In genomic region chr16:15970743-15971434, GRCh38 we compare ENCODE assay signal across 21 cellular contexts. TPM values are rescaled to one million over a fixed set of nuclear protein-coding genes. Genes with fewer than 3 reads are reported as not detected.
DNase-seq lines count a peak whose midpoint lies in the region; ATAC-seq, FAIRE-seq and TF ChIP-seq lines count a peak whose summit lies in the region.
"Had no signal": no experiment of that assay in that cellular context is flagged by ENCODE, and none has a peak within 500 bp of the region (broad histone marks: within the 10 kb centered on the region; RNA-seq: fewer than 3 reads in every experiment).

No MANE protein-coding gene starts in this region.

- TF ChIP-seq RAD21 in GM12878 (IDR thresholded peaks at IDR 0.05; ENCODE audit: insufficient read depth, low read depth, low read length) = no peak

- TSS peak; percentile 13 for BruUV-seq in GM12878 (replicated peaks; lab: Mats Ljungman, UMichigan)

- H2AFZ ChIP-seq in GM12878 (ENCODE audit: control insufficient read depth, low read depth, low read length) (no peak overlapping the region), neural progenitor cell (replicated peaks) (no peak overlapping the region)

- H3K79me2 ChIP-seq in GM12878 (ENCODE audit: control insufficient read depth, insufficient read depth, low read length) (peaks cover 62% of the 10 kb centered on the region), neural progenitor cell (ENCODE audit: low read depth) (peaks cover 75% of the 10 kb centered on the region)

- no peaks in the 10 kb centered on the region for H3K27me3 ChIP-seq in GM12878 (replicated peaks in 1 of 2; ENCODE audit: control insufficient read depth in 2 of 2, insufficient read depth in 2 of 2, low read length in 1 of 2)
- H3K27me3 ChIP-seq in iPS-18a (ENCODE audit: control insufficient read depth, insufficient read depth, low read length) = no peaks in the 10 kb centered on the region
- H3K27me3 ChIP-seq in thyroid gland = no peaks in the 10 kb centered on the region
- H3K27me3 ChIP-seq in neural progenitor cell = no peaks in the 10 kb centered on the region

- in situ Hi-C loops in GM12878 (cut with MboI) = no loop called here

- no peak overlapping the region for H3K4me2 ChIP-seq in GM12878 (ENCODE audit: control insufficient read depth, insufficient read depth)
- no peak overlapping the region for H3K4me2 ChIP-seq in neural progenitor cell

- POLR2A ChIA-PET in GM12878 (lab: Charles Lee) = no interaction called here

- no peak for DNase-seq in stimulated activated naive CD8-positive, alpha-beta T cell treated with anti-CD3 and anti-CD28 coated beads, Interleukin-15, amount 100 ng/mL, for 72 hours
- DNase-seq in GM12878 (ENCODE audit: low read depth, low spot score) = no peak
- no peak for DNase-seq in thyroid gland
- DNase-seq in NOMO-1 treated with dmso at 0.1 percent for 144 hours (lab: John Stamatoyannopoulos, UW; ENCODE audit: unreplicated experiment) = no peak
- DNase-seq in activated CD4-positive, alpha-beta T cell treated with anti-CD3 and anti-CD28 coated beads for 48 hours = no peak
- no peak for DNase-seq in neural progenitor cell (ENCODE audit: low spot score)
- DNase-seq: CD8-positive, alpha-beta T cell; DMS153; NCI-H1417; NCI-H2081; nucleus accumbens; Right ventricle myocardium superior; stimulated activated CD4-positive, alpha-beta T cell treated with anti-CD3 and anti-CD28 coated beads, Interleukin-1b, Interleukin-23, amount 100 ng/mL, for 48 hours had no signal

- no peak overlapping the region for H3K4me3 ChIP-seq in GM12878
- H3K4me3 ChIP-seq in iPS-18a (ENCODE audit: low read length) = peak overlapping the region; percentile 2
- no peak overlapping the region for H3K4me3 ChIP-seq in thyroid gland (replicated peaks in 1 of 3)
- H3K4me3 ChIP-seq in neural progenitor cell = no peak overlapping the region

- WGBS in GM12878 (ENCODE audit: insufficient coverage, insufficient replicate concordance, low lambda C conversion rate, missing lambda C conversion rate) = 97% methylated on average over 7 of the region's 7 CpGs
- WGBS in thyroid gland, 2 donors = 89 to 91% methylated on average over 7 of the region's 7 CpGs

- H3K9ac ChIP-seq in GM12878 (ENCODE audit: control insufficient read depth, insufficient read depth, low read length) = no peak overlapping the region
- H3K9ac ChIP-seq in iPS-18a (ENCODE audit: low read length) = peak overlapping the region; percentile 53
- no peak overlapping the region for H3K9ac ChIP-seq in neural progenitor cell

- SMC1A ChIA-PET in GM12878 (lab: Charles Lee; ENCODE audit: uncharacterized antibody, unreplicated experiment) = no interaction called here

- H3K27ac ChIP-seq in GM12878 (ENCODE audit: control insufficient read depth, insufficient read depth) = no peak overlapping the region
- peak overlapping the region; percentile 88 for H3K27ac ChIP-seq in iPS-18a (ENCODE audit: low read length)
- H3K27ac ChIP-seq in thyroid gland = peak overlapping the region; percentile 45 to 87 (median 76)
- no peak overlapping the region for H3K27ac ChIP-seq in neural progenitor cell
- H3K27ac ChIP-seq: WERI-Rb-1 had no signal

- no peak for TF ChIP-seq CTCF in GM12878 (IDR thresholded peaks at IDR 0.05 in 2 of 3, conservative IDR thresholded peaks at IDR 0.05 in 1 of 3; ENCODE audit: control insufficient read depth in 2 of 3, extremely low read depth in 1 of 3, insufficient read depth in 1 of 3, low read depth in 3 of 3, low read length in 3 of 3)
- TF ChIP-seq CTCF in thyroid gland (IDR thresholded peaks at IDR 0.05) = no peak
- TF ChIP-seq CTCF in neural progenitor cell (IDR thresholded peaks at IDR 0.05) = no peak

- ATAC-seq in stimulated activated naive CD8-positive, alpha-beta T cell treated with anti-CD3 and anti-CD28 coated beads, Interleukin-15, amount 100 ng/mL, for 72 hours = no peak
- ATAC-seq in GM12878 = no peak

- H3K9me3 Mint-ChIP-seq in stimulated activated naive CD8-positive, alpha-beta T cell treated with anti-CD3 and anti-CD28 coated beads, Interleukin-15, Interleukin-2, amounts not matched to agents 100 ng/mL and 50 ng/mL, for 24 hours = peaks cover 18% of the 10 kb centered on the region
- peaks cover 14 to 33% of the 10 kb centered on the region in 2 donors for H3K9me3 Mint-ChIP-seq in stimulated activated naive CD8-positive, alpha-beta T cell treated with anti-CD3 and anti-CD28 coated beads, Interleukin-15, amount 100 ng/mL, for 72 hours
- peaks cover 20% of the 10 kb centered on the region for H3K9me3 Mint-ChIP-seq in neural progenitor cell

- intact Hi-C loops in GM12878 (cut with micrococcal nuclease; ENCODE audit: unreplicated experiment) = no loop called here
- intact Hi-C loops in thyroid gland (cut with DNase I) = no loop called here

- H3K4me1 ChIP-seq in GM12878 (ENCODE audit: control insufficient read depth, insufficient read depth, low read length) (no peaks in the 10 kb centered on the region), iPS-18a (ENCODE audit: control insufficient read depth, low read depth, low read length) (peaks cover 17% of the 10 kb centered on the region), thyroid gland (peaks cover 70 to 89% of the 10 kb centered on the region in 2 donors), neural progenitor cell (peaks cover 3% of the 10 kb centered on the region)

- H3F3A ChIP-seq in neural progenitor cell (ENCODE audit: low read depth) = peaks cover 8% of the 10 kb centered on the region

- H3K9me3 ChIP-seq in GM12878 (replicated peaks; ENCODE audit: control insufficient read depth, insufficient read depth, low read length) = peaks cover 24% of the 10 kb centered on the region
- peaks cover 10% of the 10 kb centered on the region for H3K9me3 ChIP-seq in iPS-18a (ENCODE audit: control insufficient read depth, low read depth, low read length)
- H3K9me3 ChIP-seq in thyroid gland = no peaks in the 10 kb centered on the region
- H3K9me3 ChIP-seq in neural progenitor cell (ENCODE audit: low read depth) = no peaks in the 10 kb centered on the region

- TF ChIP-seq POLR2A in GM12878 (IDR thresholded peaks at IDR 0.05; ENCODE audit: low read depth, low read length) (no peak), thyroid gland (IDR thresholded peaks at IDR 0.05) (no peak)

- peak overlapping the region; percentile 32 for H3K27ac Mint-ChIP-seq in stimulated activated naive CD8-positive, alpha-beta T cell treated with anti-CD3 and anti-CD28 coated beads, Interleukin-15, Interleukin-2, amounts not matched to agents 100 ng/mL and 50 ng/mL, for 24 hours
- H3K27ac Mint-ChIP-seq in stimulated activated naive CD8-positive, alpha-beta T cell treated with anti-CD3 and anti-CD28 coated beads, Interleukin-15, amount 100 ng/mL, for 72 hours = no peak overlapping the region
- no peak overlapping the region for H3K27ac Mint-ChIP-seq in neural progenitor cell
- H3K27ac Mint-ChIP-seq: CD8-positive, alpha-beta T cell had no signal

- RAD21 ChIA-PET in GM12878 (lab: Charles Lee; ENCODE audit: unreplicated experiment) = no interaction called here

- H3K36me3 ChIP-seq in GM12878 (ENCODE audit: control insufficient read depth in 2 of 2, insufficient read depth in 2 of 2, low read length in 1 of 2) (peaks cover 3 to 10% of the 10 kb centered on the region in 2 experiments; a peak in 3 of 4 replicates), iPS-18a (ENCODE audit: control insufficient read depth, low read depth, low read length) (no peaks in the 10 kb centered on the region), thyroid gland (no peaks in the 10 kb centered on the region), neural progenitor cell (no peaks in the 10 kb centered on the region)
- H3K36me3 ChIP-seq: WERI-Rb-1 had no signal

- H3K27me3 Mint-ChIP-seq in stimulated activated naive CD8-positive, alpha-beta T cell treated with anti-CD3 and anti-CD28 coated beads, Interleukin-15, Interleukin-2, amounts not matched to agents 100 ng/mL and 50 ng/mL, for 24 hours = no peaks in the 10 kb centered on the region
- no peaks in the 10 kb centered on the region for H3K27me3 Mint-ChIP-seq in stimulated activated naive CD8-positive, alpha-beta T cell treated with anti-CD3 and anti-CD28 coated beads, Interleukin-15, amount 100 ng/mL, for 72 hours
- no peaks in the 10 kb centered on the region for H3K27me3 Mint-ChIP-seq in neural progenitor cell (ENCODE audit: insufficient read depth, low read depth)
- H3K27me3 Mint-ChIP-seq: IgD-negative memory B cell had no signal

- CTCF ChIA-PET in GM12878 (lab: Yijun Ruan, JAX) = no interaction called here

- FAIRE-seq in GM12878 (lab: Jason Lieb, UNC) = no peak
- FAIRE-seq: astrocyte, small intestine, urothelium cell line had no signal

- H4K20me1 ChIP-seq in GM12878 (ENCODE audit: control insufficient read depth, insufficient read depth) (no peaks in the 10 kb centered on the region), neural progenitor cell (ENCODE audit: low read depth) (peaks cover 33% of the 10 kb centered on the region)

- H3K4me3 Mint-ChIP-seq in stimulated activated naive CD8-positive, alpha-beta T cell treated with anti-CD3 and anti-CD28 coated beads, Interleukin-15, Interleukin-2, amounts not matched to agents 100 ng/mL and 50 ng/mL, for 24 hours = no peak overlapping the region
- no peak overlapping the region for H3K4me3 Mint-ChIP-seq in stimulated activated naive CD8-positive, alpha-beta T cell treated with anti-CD3 and anti-CD28 coated beads, Interleukin-15, amount 100 ng/mL, for 72 hours
- no peak overlapping the region for H3K4me3 Mint-ChIP-seq in neural progenitor cell
- H3K4me3 Mint-ChIP-seq: activated T-helper 1 cell treated with anti-CD3 and anti-CD28 coated beads, Interleukin-12 subunit alpha, Interleukin-12 subunit beta, Interleukin-2, Interleukin-4 antibody, amounts not matched to agents 30 ng/mL and 10 ng/mL and 1 ng/mL, durations not matched to agents 14 hours and 24 hours and 36 hours; CD8-positive, alpha-beta T cell had no signal

- H3K4me1 Mint-ChIP-seq in stimulated activated naive CD8-positive, alpha-beta T cell treated with anti-CD3 and anti-CD28 coated beads, Interleukin-15, Interleukin-2, amounts not matched to agents 100 ng/mL and 50 ng/mL, for 24 hours (ENCODE audit: low read depth) = peaks cover 49% of the 10 kb centered on the region
- H3K4me1 Mint-ChIP-seq in stimulated activated naive CD8-positive, alpha-beta T cell treated with anti-CD3 and anti-CD28 coated beads, Interleukin-15, amount 100 ng/mL, for 72 hours = peaks cover 46% of the 10 kb centered on the region
- peaks cover 2% of the 10 kb centered on the region for H3K4me1 Mint-ChIP-seq in neural progenitor cell

- no peak for TF ChIP-seq EP300 in GM12878 (IDR thresholded peaks at IDR 0.05; ENCODE audit: borderline replicate concordance in 1 of 2, control insufficient read depth in 1 of 2, low read depth in 2 of 2, low read length in 2 of 2)

- H3K36me3 Mint-ChIP-seq in stimulated activated naive CD8-positive, alpha-beta T cell treated with anti-CD3 and anti-CD28 coated beads, Interleukin-15, Interleukin-2, amounts not matched to agents 100 ng/mL and 50 ng/mL, for 24 hours (ENCODE audit: low read depth) = peaks cover 52% of the 10 kb centered on the region
- peaks cover 13% of the 10 kb centered on the region for H3K36me3 Mint-ChIP-seq in neural progenitor cell

RNA-seq across cellular contexts. Expression of gene ABCC1, which starts 21.5 kb away (rescaled TPM):
- 142 and 148 TPM in 2 replicates for total RNA-seq in GM12878 (2013; cell fraction: nucleolus; rRNA removed)
- 18.9 and 21.8 TPM in 2 replicates for total RNA-seq in GM12878 (2014; rRNA removed)
- 12.1 and 12.2 TPM in 2 replicates for total RNA-seq in GM12878 (2014; rRNA removed; fragmentation: Illumina TruSeq; extraction: Trizol)
- total RNA-seq in GM12878 (2021) = 41.7 and 44.6 TPM in 2 replicates
- polyA plus RNA-seq in GM12878 (2011; ENCODE audit: low read depth) = 20.3 TPM
- 15.3 and 27.5 TPM in 2 replicates for polyA plus RNA-seq in GM12878 (2011; rRNA removed)
- 26.7 and 30.6 TPM in 2 replicates for polyA plus RNA-seq in GM12878 (2011; cell fraction: cytosol; rRNA removed)
- 92.6 and 98.5 TPM in 2 replicates for polyA plus RNA-seq in GM12878 (2011; cell fraction: nucleus; rRNA removed)
- 27.1 and 43.7 TPM in 2 replicates for polyA plus RNA-seq in GM12878 (2012)
- polyA plus RNA-seq in GM12878 (2014; fragmentation: Illumina TruSeq; extraction: Trizol) = 19.1 and 21.7 TPM in 2 replicates
- 1 to 10 TPM; 3.2 to 4.8 TPM for polyA plus RNA-seq in GM12878 (2014; fragmentation: Nextera tagmentation; extraction: Ambion mirVana)
- 16.9 and 20.6 TPM in 2 replicates for polyA plus RNA-seq in GM12878 (2014; rRNA removed)
- 10 to 100 TPM in 1 of 2 experiments, 1 to 10 TPM in 1; 4.0 to 10.1 TPM for polyA plus RNA-seq in GM12878 (2016; fragmentation: Nextera tagmentation; extraction: Ambion mirVana)
- 84.9 and 110 TPM in 2 replicates for polyA minus RNA-seq in GM12878 (2011; rRNA and poly(A)+ RNA removed)
- polyA minus RNA-seq in GM12878 (2011; cell fraction: cytosol; rRNA and poly(A)+ RNA removed) = 20.8 and 28.8 TPM in 2 replicates
- polyA minus RNA-seq in GM12878 (2011; cell fraction: nucleus; rRNA and poly(A)+ RNA removed) = 39.2 and 69.1 TPM in 2 replicates
- total RNA-seq in thyroid gland = 10 to 100 TPM; 42.7 to 76.7 (median 70.1) TPM
- total RNA-seq in neural progenitor cell (ENCODE audit: low replicate concordance) = 17.5 and 26.7 TPM in 2 replicates

Comparison
In these comparisons a context has a peak if more than half of its experiments do, and no peak if none do; other contexts are left out.
1. H3K27ac ChIP-seq: peak in iPS-18a (single experiment) and thyroid gland (3 of 3); none in GM12878 (single experiment) and neural progenitor cell (single experiment).